In the genomic region with DNA sequence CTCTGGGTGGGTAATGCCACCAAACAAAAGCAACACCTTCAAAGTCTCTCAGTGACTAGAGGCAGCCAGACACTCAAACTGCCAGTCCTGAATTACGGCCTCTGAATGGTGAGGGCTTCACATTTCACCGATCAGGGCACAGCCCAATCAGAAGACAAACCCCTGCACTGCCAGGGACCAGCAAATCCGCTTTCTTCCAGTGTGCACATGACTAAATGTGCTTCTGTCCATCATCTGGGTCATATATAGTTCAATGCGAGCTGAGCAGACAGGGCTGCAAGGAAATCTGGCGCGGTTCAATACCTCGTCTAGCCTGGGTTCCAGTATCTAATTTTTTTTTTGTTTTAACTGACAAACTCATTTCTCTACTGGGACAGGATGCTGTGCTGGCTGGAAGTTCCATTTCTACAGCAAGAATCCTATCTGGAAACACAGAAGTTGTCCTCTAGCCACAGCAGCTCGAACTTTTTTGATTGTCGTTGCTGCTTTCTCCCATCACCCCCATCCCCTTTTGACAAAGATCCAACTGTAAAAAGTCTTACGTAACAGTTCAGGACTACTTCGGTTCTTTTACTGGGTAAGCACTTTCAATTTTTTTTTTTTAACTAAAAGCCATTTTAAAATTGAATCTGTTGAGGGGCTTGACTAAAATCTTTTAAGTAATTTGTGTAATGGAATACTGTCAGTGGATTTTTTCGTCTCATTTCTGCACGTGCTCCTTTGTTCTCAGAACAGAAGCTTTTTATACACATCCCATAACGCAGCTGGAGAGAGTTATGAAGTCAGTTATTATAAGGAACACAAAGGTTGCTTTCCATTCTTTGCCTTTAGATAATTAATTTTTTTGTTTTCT, we compare ENCODE assay signal across 1 cellular context.
TF ChIP-seq lines count a peak whose summit lies in the region.

No MANE protein-coding gene starts in this region.

TF ChIP-seq in K562, 482 proteins besides CTCF, POLR2A, EP300 and RAD21 (continued from another document):
- TF ChIP-seq MYC (IDR thresholded peaks at IDR 0.05; ENCODE audit: low read depth, low read length): 0 out of 2 replicates have a peak, but pooled peaks have one; percentile 19
- no peak for TF ChIP-seq MYC (CRISPR knock-in tag; IDR thresholded peaks at IDR 0.05; ENCODE audit: borderline replicate concordance, low read depth)
- TF ChIP-seq, protein P1, sequence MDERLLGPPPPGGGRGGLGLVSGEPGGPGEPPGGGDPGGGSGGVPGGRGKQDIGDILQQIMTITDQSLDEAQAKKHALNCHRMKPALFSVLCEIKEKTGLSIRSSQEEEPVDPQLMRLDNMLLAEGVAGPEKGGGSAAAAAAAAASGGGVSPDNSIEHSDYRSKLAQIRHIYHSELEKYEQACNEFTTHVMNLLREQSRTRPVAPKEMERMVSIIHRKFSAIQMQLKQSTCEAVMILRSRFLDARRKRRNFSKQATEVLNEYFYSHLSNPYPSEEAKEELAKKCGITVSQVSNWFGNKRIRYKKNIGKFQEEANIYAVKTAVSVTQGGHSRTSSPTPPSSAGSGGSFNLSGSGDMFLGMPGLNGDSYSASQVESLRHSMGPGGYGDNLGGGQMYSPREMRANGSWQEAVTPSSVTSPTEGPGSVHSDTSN (CRISPR knock-in tag; IDR thresholded peaks at IDR 0.05; ENCODE audit: low read depth): 0 out of 2 replicates have a peak, but pooled peaks have one; percentile 13
- TF ChIP-seq, protein P1 (tag; conservative IDR thresholded peaks at IDR 0.05; ENCODE audit: low read depth): peak; percentile 91
- no peak for TF ChIP-seq KLF1 (tag; IDR thresholded peaks at IDR 0.05)
- TF ChIP-seq KDM4B (IDR thresholded peaks at IDR 0.05; ENCODE audit: borderline replicate concordance in 2 of 2, low read depth in 1 of 2): no peak
- TF ChIP-seq, protein P2, sequence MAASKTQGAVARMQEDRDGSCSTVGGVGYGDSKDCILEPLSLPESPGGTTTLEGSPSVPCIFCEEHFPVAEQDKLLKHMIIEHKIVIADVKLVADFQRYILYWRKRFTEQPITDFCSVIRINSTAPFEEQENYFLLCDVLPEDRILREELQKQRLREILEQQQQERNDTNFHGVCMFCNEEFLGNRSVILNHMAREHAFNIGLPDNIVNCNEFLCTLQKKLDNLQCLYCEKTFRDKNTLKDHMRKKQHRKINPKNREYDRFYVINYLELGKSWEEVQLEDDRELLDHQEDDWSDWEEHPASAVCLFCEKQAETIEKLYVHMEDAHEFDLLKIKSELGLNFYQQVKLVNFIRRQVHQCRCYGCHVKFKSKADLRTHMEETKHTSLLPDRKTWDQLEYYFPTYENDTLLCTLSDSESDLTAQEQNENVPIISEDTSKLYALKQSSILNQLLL (CRISPR knock-in tag; IDR thresholded peaks at IDR 0.05; ENCODE audit: borderline replicate concordance): no peak
- TF ChIP-seq, protein P3, sequence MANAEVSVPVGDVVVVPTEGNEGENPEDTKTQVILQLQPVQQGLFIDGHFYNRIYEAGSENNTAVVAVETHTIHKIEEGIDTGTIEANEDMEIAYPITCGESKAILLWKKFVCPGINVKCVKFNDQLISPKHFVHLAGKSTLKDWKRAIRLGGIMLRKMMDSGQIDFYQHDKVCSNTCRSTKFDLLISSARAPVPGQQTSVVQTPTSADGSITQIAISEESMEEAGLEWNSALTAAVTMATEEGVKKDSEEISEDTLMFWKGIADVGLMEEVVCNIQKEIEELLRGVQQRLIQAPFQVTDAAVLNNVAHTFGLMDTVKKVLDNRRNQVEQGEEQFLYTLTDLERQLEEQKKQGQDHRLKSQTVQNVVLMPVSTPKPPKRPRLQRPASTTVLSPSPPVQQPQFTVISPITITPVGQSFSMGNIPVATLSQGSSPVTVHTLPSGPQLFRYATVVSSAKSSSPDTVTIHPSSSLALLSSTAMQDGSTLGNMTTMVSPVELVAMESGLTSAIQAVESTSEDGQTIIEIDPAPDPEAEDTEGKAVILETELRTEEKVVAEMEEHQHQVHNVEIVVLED (CRISPR knock-in tag; IDR thresholded peaks at IDR 0.05): no peak
- no peak for TF ChIP-seq PTRF (tag; IDR thresholded peaks at IDR 0.05)
- TF ChIP-seq IFI16 (CRISPR knock-in tag; IDR thresholded peaks at IDR 0.05): no peak
- TF ChIP-seq, protein P4, sequence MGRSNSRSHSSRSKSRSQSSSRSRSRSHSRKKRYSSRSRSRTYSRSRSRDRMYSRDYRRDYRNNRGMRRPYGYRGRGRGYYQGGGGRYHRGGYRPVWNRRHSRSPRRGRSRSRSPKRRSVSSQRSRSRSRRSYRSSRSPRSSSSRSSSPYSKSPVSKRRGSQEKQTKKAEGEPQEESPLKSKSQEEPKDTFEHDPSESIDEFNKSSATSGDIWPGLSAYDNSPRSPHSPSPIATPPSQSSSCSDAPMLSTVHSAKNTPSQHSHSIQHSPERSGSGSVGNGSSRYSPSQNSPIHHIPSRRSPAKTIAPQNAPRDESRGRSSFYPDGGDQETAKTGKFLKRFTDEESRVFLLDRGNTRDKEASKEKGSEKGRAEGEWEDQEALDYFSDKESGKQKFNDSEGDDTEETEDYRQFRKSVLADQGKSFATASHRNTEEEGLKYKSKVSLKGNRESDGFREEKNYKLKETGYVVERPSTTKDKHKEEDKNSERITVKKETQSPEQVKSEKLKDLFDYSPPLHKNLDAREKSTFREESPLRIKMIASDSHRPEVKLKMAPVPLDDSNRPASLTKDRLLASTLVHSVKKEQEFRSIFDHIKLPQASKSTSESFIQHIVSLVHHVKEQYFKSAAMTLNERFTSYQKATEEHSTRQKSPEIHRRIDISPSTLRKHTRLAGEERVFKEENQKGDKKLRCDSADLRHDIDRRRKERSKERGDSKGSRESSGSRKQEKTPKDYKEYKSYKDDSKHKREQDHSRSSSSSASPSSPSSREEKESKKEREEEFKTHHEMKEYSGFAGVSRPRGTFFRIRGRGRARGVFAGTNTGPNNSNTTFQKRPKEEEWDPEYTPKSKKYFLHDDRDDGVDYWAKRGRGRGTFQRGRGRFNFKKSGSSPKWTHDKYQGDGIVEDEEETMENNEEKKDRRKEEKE (IDR thresholded peaks at IDR 0.05; ENCODE audit: borderline replicate concordance in 1 of 2, control insufficient read depth in 1 of 2, low read depth in 2 of 2, low read length in 1 of 2): no peak
